Comparison of ENCODE assay signal across 13 cellular contexts in the genomic region with DNA sequence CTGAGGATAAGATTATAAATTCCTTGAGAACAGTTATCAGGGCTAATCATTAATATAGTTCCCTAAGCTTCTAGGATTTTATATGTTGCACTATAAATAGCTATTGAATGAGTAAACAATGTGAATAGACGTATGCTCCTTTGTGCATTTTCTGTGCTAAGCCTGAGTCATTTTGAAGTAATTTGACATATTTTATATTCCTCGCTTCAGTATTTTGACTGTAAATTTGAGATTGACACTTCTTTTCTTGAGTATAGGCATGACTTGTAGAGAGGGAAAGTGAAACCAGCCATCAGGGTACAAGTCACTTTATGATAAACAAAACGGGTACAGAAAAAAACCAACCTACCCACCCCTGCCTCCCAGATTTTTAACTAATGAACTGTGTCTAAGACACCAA.
A peak's percentile ranks its signal among the peaks of the same experiment; 100 is the strongest.
DNase-seq lines count a peak whose midpoint lies in the region; ATAC-seq, FAIRE-seq and TF ChIP-seq lines count a peak whose summit lies in the region.
"Had no signal": no experiment of that assay in that cellular context is flagged by ENCODE, and none has a peak within 500 bp of the region (broad histone marks: within the 10 kb centered on the region; RNA-seq: fewer than 3 reads in every experiment).

No MANE protein-coding gene starts in this region.

- RAD21 ChIA-PET in HCT116 (lab: Charles Lee; ENCODE audit: low non-redundant PET in 1 of 2, low total read pairs in 2 of 2, uncharacterized antibody in 2 of 2, unreplicated experiment in 2 of 2), result no interaction called here

- peaks cover 15% of the 10 kb centered on the region for H3K4me1 Mint-ChIP-seq in Calu3 (ENCODE audit: low read depth, unreplicated experiment)
- no peaks in the 10 kb centered on the region for H3K4me1 Mint-ChIP-seq in activated CD4-positive, alpha-beta memory T cell treated with anti-CD3 and anti-CD28 coated beads for 36 hours (ENCODE audit: low read depth)
- H3K4me1 Mint-ChIP-seq: stimulated activated naive CD8-positive, alpha-beta T cell treated with anti-CD3 and anti-CD28 coated beads, Interleukin-15, amount 100 ng/mL, for 72 hours had no signal

- no peaks in the 10 kb centered on the region for H3K9me3 Mint-ChIP-seq in Calu3 (ENCODE audit: low read depth, unreplicated experiment)
- H3K9me3 Mint-ChIP-seq in activated CD4-positive, alpha-beta memory T cell treated with anti-CD3 and anti-CD28 coated beads for 36 hours, result no peaks in the 10 kb centered on the region
- H3K9me3 Mint-ChIP-seq: activated T-cell treated with anti-CD3 and anti-CD28 coated beads, Interleukin-2, amount 50 U/mL, for 24 hours; stimulated activated naive CD8-positive, alpha-beta T cell treated with anti-CD3 and anti-CD28 coated beads, Interleukin-15, amount 100 ng/mL, for 72 hours had no signal

- BruUV-seq in Calu3 (replicated peaks; lab: Mats Ljungman, UMichigan) (no TSS peak), HCT116 (replicated peaks; lab: Mats Ljungman, UMichigan) (no TSS peak)

- H3K27me3 Mint-ChIP-seq in Calu3 (ENCODE audit: unreplicated experiment), result no peaks in the 10 kb centered on the region
- no peaks in the 10 kb centered on the region for H3K27me3 Mint-ChIP-seq in activated CD4-positive, alpha-beta memory T cell treated with anti-CD3 and anti-CD28 coated beads for 36 hours
- H3K27me3 Mint-ChIP-seq: activated T-cell treated with anti-CD3 and anti-CD28 coated beads, Interleukin-2, amount 50 U/mL, for 24 hours; stimulated activated naive CD8-positive, alpha-beta T cell treated with anti-CD3 and anti-CD28 coated beads, Interleukin-15, amount 100 ng/mL, for 72 hours had no signal

- no peaks in the 10 kb centered on the region for H3K9me2 ChIP-seq in HCT116 (ENCODE audit: insufficient read depth)

- DNase-seq in Calu3, result no peak
- DNase-seq in HCT116 (ENCODE audit: low read depth, low spot score), result no peak
- DNase-seq in RCC 7860 (ENCODE audit: low spot score), result peak; percentile 35
- peak; percentile 31 for DNase-seq in foreskin melanocyte
- DNase-seq in activated CD4-positive, alpha-beta memory T cell treated with anti-CD3 and anti-CD28 coated beads for 36 hours, result no peak
- DNase-seq in NCI-H226, result no peak
- DNase-seq in substantia nigra (lab: John Stamatoyannopoulos, UW), result no peak
- no peak for DNase-seq in NCI-H526 (lab: John Stamatoyannopoulos, UW)
- DNase-seq: activated T-cell treated with anti-CD3 and anti-CD28 coated beads, Interleukin-2, amount 50 U/mL, for 24 hours; islet precursor cell; NCI-H187; small intestine; stimulated activated naive CD8-positive, alpha-beta T cell treated with anti-CD3 and anti-CD28 coated beads, Interleukin-15, amount 100 ng/mL, for 72 hours had no signal

- no peak overlapping the region for H3K27ac Mint-ChIP-seq in Calu3 (ENCODE audit: unreplicated experiment)
- no peak overlapping the region for H3K27ac Mint-ChIP-seq in activated CD4-positive, alpha-beta memory T cell treated with anti-CD3 and anti-CD28 coated beads for 36 hours
- H3K27ac Mint-ChIP-seq: activated T-cell treated with anti-CD3 and anti-CD28 coated beads, Interleukin-2, amount 50 U/mL, for 24 hours; stimulated activated naive CD8-positive, alpha-beta T cell treated with anti-CD3 and anti-CD28 coated beads, Interleukin-15, amount 100 ng/mL, for 72 hours had no signal

- peaks cover 0 to 3% of the 10 kb centered on the region in 2 experiments; a peak in 1 of 4 replicates for H3K4me1 ChIP-seq in HCT116 (ENCODE audit: control insufficient read depth in 1 of 2, insufficient read depth in 2 of 2, low read length in 2 of 2)

- FAIRE-seq in RCC 7860 (lab: Jason Lieb, UNC), result peak; percentile 55
- FAIRE-seq: small intestine had no signal

- POLR2A ChIA-PET in HCT116 (lab: Charles Lee), result no interaction called here
- POLR2A ChIA-PET in activated CD4-positive, alpha-beta memory T cell treated with anti-CD3 and anti-CD28 coated beads for 36 hours (lab: Charles Lee), result no interaction called here

- H3K4me2 ChIP-seq in HCT116 (ENCODE audit: low read length), result peak overlapping the region; percentile 24

- no peak overlapping the region for H2AFZ ChIP-seq in HCT116 (ENCODE audit: low read depth, low read length, poor library complexity, severe bottlenecking)

- H3K9me3 ChIP-seq in HCT116 (ENCODE audit: control insufficient read depth in 1 of 2, insufficient read depth in 1 of 2, low read depth in 1 of 2, low read length in 2 of 2), result no peaks in the 10 kb centered on the region

- no peak for TF ChIP-seq POLR2A in HCT116 (IDR thresholded peaks at IDR 0.05; ENCODE audit: borderline replicate concordance, extremely low read depth, insufficient read depth, insufficient read length)

- TF ChIP-seq RAD21 in HCT116 (IDR thresholded peaks at IDR 0.05; ENCODE audit: low read depth), result no peak

- ATAC-seq in HCT116, result no peak
- ATAC-seq: stimulated activated naive CD8-positive, alpha-beta T cell treated with anti-CD3 and anti-CD28 coated beads, Interleukin-15, amount 100 ng/mL, for 72 hours had no signal

- no peaks in the 10 kb centered on the region for H3K27me3 ChIP-seq in HCT116 (ENCODE audit: insufficient read depth, low read length)

- CTCF ChIA-PET in Calu3 (lab: Charles Lee) (no interaction called here), HCT116 (lab: Charles Lee) (no interaction called here)
- CTCF ChIA-PET in activated CD4-positive, alpha-beta memory T cell treated with anti-CD3 and anti-CD28 coated beads for 36 hours (lab: Charles Lee), result no interaction called here

- H3K79me2 ChIP-seq in HCT116 (ENCODE audit: insufficient read depth, low read length), result no peaks in the 10 kb centered on the region

- H3K4me3 Mint-ChIP-seq in Calu3 (ENCODE audit: low read depth, unreplicated experiment), result peak overlapping the region; percentile 40
- H3K4me3 Mint-ChIP-seq in activated CD4-positive, alpha-beta memory T cell treated with anti-CD3 and anti-CD28 coated beads for 36 hours, result no peak overlapping the region
- H3K4me3 Mint-ChIP-seq: activated T-cell treated with anti-CD3 and anti-CD28 coated beads, Interleukin-2, amount 50 U/mL, for 24 hours; stimulated activated naive CD8-positive, alpha-beta T cell treated with anti-CD3 and anti-CD28 coated beads, Interleukin-15, amount 100 ng/mL, for 72 hours had no signal

- H3K27ac ChIP-seq in HCT116 (ENCODE audit: low read depth, low read length), result no peak overlapping the region
- H3K27ac ChIP-seq in substantia nigra (ENCODE audit: low read depth, low read length, poor library complexity, severe bottlenecking), result no peak overlapping the region

- intact Hi-C loops in Calu3 (cut with micrococcal nuclease; ENCODE audit: unreplicated experiment) (no loop called here), HCT116 (cut with micrococcal nuclease) (no loop called here)
- intact Hi-C loops in activated CD4-positive, alpha-beta memory T cell treated with anti-CD3 and anti-CD28 coated beads for 36 hours (cut with micrococcal nuclease), result no loop called here

- TF ChIP-seq CTCF in Calu3 (IDR thresholded peaks at IDR 0.05; ENCODE audit: unreplicated experiment), result no peak
- TF ChIP-seq CTCF in HCT116 (IDR thresholded peaks at IDR 0.05 in 2 of 3, conservative IDR thresholded peaks at IDR 0.05 in 1 of 3; ENCODE audit: borderline replicate concordance in 1 of 3, insufficient read depth in 1 of 3, low read depth in 2 of 3, low read length in 2 of 3), result no peak

- no peak overlapping the region for H3K4me3 ChIP-seq in HCT116 (replicated peaks in 1 of 2; ENCODE audit: low read depth in 1 of 2, low read length in 2 of 2)

- no peak overlapping the region for H3K9ac ChIP-seq in HCT116 (ENCODE audit: low read length)

- no peaks in the 10 kb centered on the region for H4K20me1 ChIP-seq in HCT116 (ENCODE audit: insufficient read depth)

- H3K36me3 ChIP-seq in HCT116 (ENCODE audit: control insufficient read depth in 1 of 2, insufficient read depth in 2 of 2, low read length in 2 of 2), result no peaks in the 10 kb centered on the region

- H3K36me3 Mint-ChIP-seq in Calu3 (ENCODE audit: insufficient read depth, unreplicated experiment), result no peaks in the 10 kb centered on the region
- no peaks in the 10 kb centered on the region for H3K36me3 Mint-ChIP-seq in activated CD4-positive, alpha-beta memory T cell treated with anti-CD3 and anti-CD28 coated beads for 36 hours

TF ChIP-seq in HCT116, 20 proteins besides CTCF, POLR2A, EP300 and RAD21:
- no peak for TF ChIP-seq TCF7L2 (IDR thresholded peaks at IDR 0.05; ENCODE audit: borderline replicate concordance, extremely low read depth, insufficient read depth, insufficient read length)
- no peak for TF ChIP-seq CBX3 (IDR thresholded peaks at IDR 0.05; ENCODE audit: low read depth)
- TF ChIP-seq POLR2AphosphoS5 (IDR thresholded peaks at IDR 0.05; ENCODE audit: low read depth, low read length), result no peak
- TF ChIP-seq, protein P1, sequence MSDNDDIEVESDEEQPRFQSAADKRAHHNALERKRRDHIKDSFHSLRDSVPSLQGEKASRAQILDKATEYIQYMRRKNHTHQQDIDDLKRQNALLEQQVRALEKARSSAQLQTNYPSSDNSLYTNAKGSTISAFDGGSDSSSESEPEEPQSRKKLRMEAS (IDR thresholded peaks at IDR 0.05), result no peak
TF ChIP-seq in HCT116: peak in this region for 0.

Comparison
In these comparisons a context has a peak if more than half of its experiments do, and no peak if none do; other contexts are left out.
1. DNase-seq: peak in RCC 7860 (single experiment) and foreskin melanocyte (single experiment); none in Calu3 (single experiment), HCT116 (single experiment), activated CD4-positive, alpha-beta memory T cell treated with anti-CD3 and anti-CD28 coated beads for 36 hours (single experiment), NCI-H226 (single experiment), substantia nigra (0 of 49) and NCI-H526 (0 of 2).